In genomic region chr22:40950888-40951794, GRCh38 we compare ENCODE assay signal across 1 cellular context.
TF ChIP-seq lines count a peak whose summit lies in the region.

Gene RBX1, plus strand, starts transcription at chr22:40951378. Its CDS starts 21 bp downstream, at chr22:40951399.

TF ChIP-seq in WTC11, 78 proteins besides CTCF, POLR2A, EP300 and RAD21 (continued from another document):
- TF ChIP-seq ARID4B (CRISPR knock-in tag; IDR thresholded peaks at IDR 0.05; ENCODE audit: borderline replicate concordance) = peak; percentile 51; the same call in 1 of the 2 replicates
